16 cellular contexts compared by ENCODE assay signal in the genomic region with DNA sequence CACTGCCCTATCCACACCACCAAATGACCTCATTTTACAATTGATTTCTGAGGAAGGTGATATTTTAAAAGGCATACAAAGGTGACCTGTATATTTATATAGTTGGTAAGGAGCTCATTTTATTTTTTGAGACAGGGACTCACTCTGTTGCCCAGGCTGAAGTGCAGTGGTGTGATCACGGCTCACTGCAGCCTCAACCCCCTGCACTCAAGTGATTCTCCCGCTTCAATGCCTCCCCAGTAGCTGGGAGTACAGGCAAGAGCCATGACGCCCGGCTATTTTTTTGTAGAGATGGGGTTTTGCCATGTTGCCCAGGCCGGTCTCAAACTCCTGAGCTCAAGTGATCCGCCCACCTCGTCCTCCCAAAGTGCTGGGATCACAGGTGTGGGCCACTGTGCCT. TPM values are rescaled to one million over a fixed set of nuclear protein-coding genes. Genes with fewer than 3 reads are reported as not detected.
A peak's percentile ranks its signal among the peaks of the same experiment; 100 is the strongest.
DNase-seq lines count a peak whose midpoint lies in the region; ATAC-seq, FAIRE-seq and TF ChIP-seq lines count a peak whose summit lies in the region.
"Had no signal": no experiment of that assay in that cellular context is flagged by ENCODE, and none has a peak within 500 bp of the region (broad histone marks: within the 10 kb centered on the region; RNA-seq: fewer than 3 reads in every experiment).

No MANE protein-coding gene starts in this region.

- no peak overlapping the region for H3K4me3 Mint-ChIP-seq in endodermal cell
- H3K4me3 Mint-ChIP-seq in activated T-helper 17 cell treated with anti-CD3 and anti-CD28 coated beads, Interleukin-2, amount 50 U/mL, for 72 hours = no peak overlapping the region
- H3K4me3 Mint-ChIP-seq: CD14-positive monocyte; CD4-positive, alpha-beta memory T cell had no signal

- TF ChIP-seq POLR2A in HepG2 (IDR thresholded peaks at IDR 0.05; ENCODE audit: insufficient read depth in 1 of 2, low read depth in 2 of 2, low read length in 2 of 2) (no peak), right lobe of liver (IDR thresholded peaks at IDR 0.05) (no peak)

- H3K9me3 Mint-ChIP-seq in endodermal cell = no peaks in the 10 kb centered on the region
- no peaks in the 10 kb centered on the region for H3K9me3 Mint-ChIP-seq in activated T-helper 17 cell treated with anti-CD3 and anti-CD28 coated beads, Interleukin-2, amount 50 U/mL, for 72 hours
- H3K9me3 Mint-ChIP-seq: CD14-positive monocyte; CD4-positive, alpha-beta memory T cell had no signal

- no peak overlapping the region for H3K4me3 ChIP-seq in HepG2 (replicated peaks in 1 of 3; ENCODE audit: insufficient read depth in 1 of 3, low read depth in 2 of 3, low read length in 3 of 3)
- no peak overlapping the region for H3K4me3 ChIP-seq in right lobe of liver
- no peak overlapping the region for H3K4me3 ChIP-seq in endodermal cell (ENCODE audit: low read length)
- no peak overlapping the region for H3K4me3 ChIP-seq in osteoblast (ENCODE audit: insufficient read depth, low read length)
- H3K4me3 ChIP-seq: BLaER1, GM12878 had no signal

- BruUV-seq in HepG2 (replicated peaks; lab: Mats Ljungman, UMichigan) = no TSS peak

- H3K79me2 ChIP-seq in HepG2 (ENCODE audit: insufficient read depth, low read length) (peaks cover 42% of the 10 kb centered on the region), osteoblast (ENCODE audit: insufficient read depth, low read length) (peaks cover 78% of the 10 kb centered on the region)

- H3K9me3 ChIP-seq in HepG2 (ENCODE audit: low read length) (no peaks in the 10 kb centered on the region), right lobe of liver (no peaks in the 10 kb centered on the region), endodermal cell (ENCODE audit: control insufficient read depth, low read length) (no peaks in the 10 kb centered on the region), osteoblast (ENCODE audit: low read depth, low read length) (no peaks in the 10 kb centered on the region)
- H3K9me3 ChIP-seq: BLaER1 had no signal

- H3K4me1 ChIP-seq in HepG2 (ENCODE audit: insufficient read depth, low read length) = no peaks in the 10 kb centered on the region
- no peaks in the 10 kb centered on the region for H3K4me1 ChIP-seq in right lobe of liver
- H3K4me1 ChIP-seq in endodermal cell (ENCODE audit: control insufficient read depth, insufficient read depth, low read length) = peaks cover 3% of the 10 kb centered on the region
- peaks cover 3% of the 10 kb centered on the region for H3K4me1 ChIP-seq in osteoblast (ENCODE audit: insufficient read depth, low read length)
- H3K4me1 ChIP-seq: BLaER1 had no signal

- WGBS in HepG2 (ENCODE audit: low lambda C conversion rate) = 88% methylated on average over 7 of the region's 7 CpGs
- WGBS in right lobe of liver (ENCODE audit: insufficient coverage, low coverage, low lambda C conversion rate, missing lambda C conversion rate) = 63% methylated on average over 5 of the region's 7 CpGs
- WGBS in endodermal cell (ENCODE audit: insufficient coverage in 1 of 2, insufficient read length in 1 of 2), 2 experiments = 71 to 80% methylated on average over 4 to 7 of the region's 7 CpGs

- H3K27ac ChIP-seq in HepG2 (ENCODE audit: extremely low read length, insufficient read depth, low read length) (no peak overlapping the region), right lobe of liver (no peak overlapping the region), endodermal cell (ENCODE audit: low read depth, low read length) (no peak overlapping the region), osteoblast (ENCODE audit: low read depth, low read length) (no peak overlapping the region)
- H3K27ac ChIP-seq: 22Rv1, BLaER1 had no signal

- CTCF ChIA-PET in HepG2 (lab: Yijun Ruan, JAX; ENCODE audit: low intra/inter-chr PET ratio, low total read pairs) = no interaction called here

- in situ Hi-C loops in HepG2 (cut with HindIII; ENCODE audit: extremely low pct_ligation_motif_present, low pct_unique_long_range_greater_than_20kb) = no loop called here

- H4K20me1 ChIP-seq in HepG2 (ENCODE audit: insufficient read depth, low read length) (peaks cover 11% of the 10 kb centered on the region; the same call in 1 of the 2 replicates), osteoblast (ENCODE audit: insufficient read depth, low read length) (peaks cover 66% of the 10 kb centered on the region)

- H3K4me2 ChIP-seq in HepG2 (ENCODE audit: low read depth, low read length) (no peak overlapping the region), osteoblast (ENCODE audit: insufficient read depth, low read length) (no peak overlapping the region)
- H3K4me2 ChIP-seq: BLaER1 had no signal

- TF ChIP-seq CTCF in HepG2 (CRISPR knock-in tag; IDR thresholded peaks at IDR 0.05) = no peak
- TF ChIP-seq CTCF in right lobe of liver (IDR thresholded peaks at IDR 0.05) = no peak
- no peak for TF ChIP-seq CTCF in endodermal cell (conservative IDR thresholded peaks at IDR 0.05)
- TF ChIP-seq CTCF in osteoblast (IDR thresholded peaks at IDR 0.05; ENCODE audit: extremely low read depth, low read depth, low read length) = no peak

- no peaks in the 10 kb centered on the region for H3K27me3 Mint-ChIP-seq in endodermal cell (ENCODE audit: insufficient read depth)
- no peaks in the 10 kb centered on the region for H3K27me3 Mint-ChIP-seq in activated T-helper 17 cell treated with anti-CD3 and anti-CD28 coated beads, Interleukin-2, amount 50 U/mL, for 72 hours
- H3K27me3 Mint-ChIP-seq: CD4-positive, alpha-beta memory T cell had no signal

- ATAC-seq in HepG2 (no peak), right lobe of liver (no peak)
- no peak for ATAC-seq in activated T-helper 17 cell treated with anti-CD3 and anti-CD28 coated beads, Interleukin-2, amount 50 U/mL, for 72 hours (replicated peaks)
- ATAC-seq: GM12878 had no signal

- FAIRE-seq in HepG2 (lab: Jason Lieb, UNC) (no peak), islet of Langerhans (lab: Jason Lieb, UNC) (peak; percentile 79)
- FAIRE-seq: GM12878 had no signal

- intact Hi-C loops in HepG2 (cut with micrococcal nuclease; ENCODE audit: unreplicated experiment) = no loop called here
- intact Hi-C loops in right lobe of liver (cut with DNase I) = loop anchor here in 1 of 2 donors (10.0 kb wide), 1 partner anchor 52 kb away; a partner anchor contains a TSS

- peaks cover 23% of the 10 kb centered on the region for H3K36me3 Mint-ChIP-seq in endodermal cell (ENCODE audit: low read depth)
- H3K36me3 Mint-ChIP-seq in activated T-helper 17 cell treated with anti-CD3 and anti-CD28 coated beads, Interleukin-2, amount 50 U/mL, for 72 hours (ENCODE audit: low read depth) = peaks cover 70% of the 10 kb centered on the region

- DNase-seq in HepG2 (ENCODE audit: low spot score) (no peak), right lobe of liver (no peak), endodermal cell (peak; percentile 40), A172 (ENCODE audit: low spot score) (no peak), osteoblast (ENCODE audit: insufficient read length, low spot score, missing footprints) (no peak)
- DNase-seq: Calu3; CD4-positive, alpha-beta memory T cell; DMS79 treated with DMSO at 0.1 percent for 48 hours; GF-D8; HCEC 1CT had no signal

- no peak overlapping the region for H3K27ac Mint-ChIP-seq in endodermal cell
- H3K27ac Mint-ChIP-seq in activated T-helper 17 cell treated with anti-CD3 and anti-CD28 coated beads, Interleukin-2, amount 50 U/mL, for 72 hours = no peak overlapping the region

- no peak for TF ChIP-seq RAD21 in HepG2 (CRISPR knock-in tag; IDR thresholded peaks at IDR 0.05)

- POLR2A ChIA-PET in HepG2 (lab: Yijun Ruan, JAX) = interaction anchor here (1.1 kb wide), 1 partner anchor 12 kb away, joined by 4 read pairs; no protein-coding TSS in a partner anchor

- H3K9ac ChIP-seq in HepG2 (ENCODE audit: insufficient read depth, low read depth, low read length) = no peak overlapping the region
- H3K9ac ChIP-seq in endodermal cell (ENCODE audit: extremely low read depth, low read length, poor library complexity, severe bottlenecking) = no peak overlapping the region
- H3K9ac ChIP-seq: BLaER1 had no signal

- H3K4me1 Mint-ChIP-seq in endodermal cell = peaks cover 52% of the 10 kb centered on the region
- peaks cover 4% of the 10 kb centered on the region for H3K4me1 Mint-ChIP-seq in activated T-helper 17 cell treated with anti-CD3 and anti-CD28 coated beads, Interleukin-2, amount 50 U/mL, for 72 hours

- H2AFZ ChIP-seq in HepG2 (ENCODE audit: low read length) = no peak overlapping the region
- no peak overlapping the region for H2AFZ ChIP-seq in osteoblast (ENCODE audit: low read length)

- peaks cover 14 to 54% of the 10 kb centered on the region in 2 experiments for H3K36me3 ChIP-seq in HepG2 (replicated peaks in 1 of 2; ENCODE audit: control insufficient read depth in 1 of 2, insufficient read depth in 2 of 2, low read length in 2 of 2)
- peaks cover 0 to 19% (median 4%) of the 10 kb centered on the region in 4 donors for H3K36me3 ChIP-seq in right lobe of liver
- peaks cover 40% of the 10 kb centered on the region for H3K36me3 ChIP-seq in endodermal cell (ENCODE audit: control insufficient read depth, insufficient read depth, low read length)
- peaks cover 35% of the 10 kb centered on the region for H3K36me3 ChIP-seq in osteoblast (ENCODE audit: insufficient read depth, low read length)

- H3K27me3 ChIP-seq in HepG2 (ENCODE audit: control insufficient read depth in 1 of 2, insufficient read depth in 2 of 2, low read length in 2 of 2) (no peaks in the 10 kb centered on the region), right lobe of liver (no peaks in the 10 kb centered on the region), endodermal cell (ENCODE audit: control insufficient read depth, insufficient read depth, low read length, poor library complexity, severe bottlenecking) (no peaks in the 10 kb centered on the region), osteoblast (ENCODE audit: insufficient read depth, low read length) (no peaks in the 10 kb centered on the region)
- H3K27me3 ChIP-seq: BLaER1 had no signal

- TF ChIP-seq EP300 in HepG2 (IDR thresholded peaks at IDR 0.05; ENCODE audit: low read depth in 2 of 2, low read length in 2 of 2) (no peak), HepG2 (CRISPR knock-in tag; IDR thresholded peaks at IDR 0.05; ENCODE audit: borderline replicate concordance) (no peak)

RNA-seq across cellular contexts. Expression of a gene that starts 13.0 kb away (rescaled TPM):
- total RNA-seq in HepG2 (2016; rRNA removed; fragmentation: Illumina TruSeq; extraction: Trizol) (28.4 and 37.7 TPM in 2 replicates), right lobe of liver (10 to 100 TPM in 1 of 6 experiments, 1 to 10 TPM in 5; 5.1 to 10.4 (median 8.8) TPM), endodermal cell (10 to 100 TPM; 19.3 to 28.7 TPM), osteoblast (12.4 and 14.5 TPM in 2 replicates)
- total RNA-seq in HepG2 (2016; cell fraction: cytosol; rRNA removed; fragmentation: Illumina TruSeq; extraction: Trizol; ENCODE audit: low read depth) = 5.3 and 5.8 TPM in 2 replicates
- 27.1 and 29.5 TPM in 2 replicates for total RNA-seq in HepG2 (2016; cell fraction: insoluble cytoplasmic fraction; rRNA removed; fragmentation: Illumina TruSeq; extraction: Trizol)
- 12.8 and 13.5 TPM in 2 replicates for total RNA-seq in HepG2 (2016; cell fraction: membrane; rRNA removed; fragmentation: Illumina TruSeq; extraction: Trizol)
- total RNA-seq in HepG2 (2016; cell fraction: nucleus; rRNA removed; fragmentation: Illumina TruSeq; extraction: Trizol) = 18.5 and 23.8 TPM in 2 replicates
- polyA plus RNA-seq in HepG2 (2011; rRNA removed) = 16.5 and 17.5 TPM in 2 replicates
- 11.8 and 14.3 TPM in 2 replicates for polyA plus RNA-seq in HepG2 (2011; cell fraction: cytosol; rRNA removed)
- 22.9 and 23.8 TPM in 2 replicates for polyA plus RNA-seq in HepG2 (2011; cell fraction: nucleus; rRNA removed)
- 17.3 and 18.5 TPM in 2 replicates for polyA plus RNA-seq in HepG2 (2012)
- polyA plus RNA-seq in HepG2 (2016; cell fraction: cytosol; fragmentation: Illumina TruSeq; extraction: Trizol; ENCODE audit: low read depth) = 3.4 and 3.9 TPM in 2 replicates
- polyA plus RNA-seq in HepG2 (2016; cell fraction: insoluble cytoplasmic fraction; fragmentation: Illumina TruSeq; extraction: Trizol; ENCODE audit: low read depth) = 39.8 and 50.1 TPM in 2 replicates
- 9.4 and 9.8 TPM in 2 replicates for polyA plus RNA-seq in HepG2 (2016; cell fraction: membrane; fragmentation: Illumina TruSeq; extraction: Trizol; ENCODE audit: low read depth)
- 57.0 and 60.2 TPM in 2 replicates for polyA plus RNA-seq in HepG2 (2016; cell fraction: nucleus; fragmentation: Illumina TruSeq; extraction: Trizol; ENCODE audit: insufficient read depth, low read depth)
- polyA minus RNA-seq in HepG2 (2011; rRNA and poly(A)+ RNA removed; ENCODE audit: low replicate concordance) = 16.8 and 41.9 TPM in 2 replicates
- polyA minus RNA-seq in HepG2 (2011; cell fraction: cytosol; rRNA and poly(A)+ RNA removed) = 10.9 and 12.0 TPM in 2 replicates
- polyA minus RNA-seq in HepG2 (2011; cell fraction: nucleus; rRNA and poly(A)+ RNA removed) = 17.4 TPM in 2 replicates
- polyA plus RNA-seq in endodermal cell (2013, experiment 1 of 2) = 26.8 TPM
- 25.4 TPM for polyA plus RNA-seq in endodermal cell (2013, experiment 2 of 2)
- 31.2 and 40.3 TPM in 2 replicates for total RNA-seq in A172 (2014; rRNA removed; shearing (Covaris generic))
- total RNA-seq in activated T-helper 17 cell treated with anti-CD3 and anti-CD28 coated beads, Interleukin-2, amount 50 U/mL, for 72 hours = 10 to 100 TPM; 16.4 to 31.6 TPM

RNA-seq across cellular contexts. Expression of a gene that starts 41.3 kb away (rescaled TPM):
- 2.2 and 4.6 TPM in 2 replicates for total RNA-seq in HepG2 (2016; rRNA removed; fragmentation: Illumina TruSeq; extraction: Trizol)
- total RNA-seq in HepG2 (2016; cell fraction: cytosol; rRNA removed; fragmentation: Illumina TruSeq; extraction: Trizol; ENCODE audit: low read depth) = 1.6 and 2.0 TPM in 2 replicates
- 2.5 and 4.5 TPM in 2 replicates for total RNA-seq in HepG2 (2016; cell fraction: insoluble cytoplasmic fraction; rRNA removed; fragmentation: Illumina TruSeq; extraction: Trizol)
- total RNA-seq in HepG2 (2016; cell fraction: membrane; rRNA removed; fragmentation: Illumina TruSeq; extraction: Trizol) = 2.7 and 3.4 TPM in 2 replicates
- 4.5 and 5.3 TPM in 2 replicates for total RNA-seq in HepG2 (2016; cell fraction: nucleus; rRNA removed; fragmentation: Illumina TruSeq; extraction: Trizol)
- 13.4 TPM in 2 replicates for polyA plus RNA-seq in HepG2 (2011; rRNA removed)
- polyA plus RNA-seq in HepG2 (2011; cell fraction: cytosol; rRNA removed) = 10.3 and 14.5 TPM in 2 replicates
- polyA plus RNA-seq in HepG2 (2011; cell fraction: nucleus; rRNA removed) = 11.5 and 13.3 TPM in 2 replicates
- 5.5 and 6.2 TPM in 2 replicates for polyA plus RNA-seq in HepG2 (2012)
- 1.8 and 2.2 TPM in 2 replicates for polyA plus RNA-seq in HepG2 (2016; cell fraction: cytosol; fragmentation: Illumina TruSeq; extraction: Trizol; ENCODE audit: low read depth)
- 2.2 and 2.6 TPM in 2 replicates for polyA plus RNA-seq in HepG2 (2016; cell fraction: insoluble cytoplasmic fraction; fragmentation: Illumina TruSeq; extraction: Trizol; ENCODE audit: low read depth)
- polyA plus RNA-seq in HepG2 (2016; cell fraction: membrane; fragmentation: Illumina TruSeq; extraction: Trizol; ENCODE audit: low read depth) = 1.6 and 2.6 TPM in 2 replicates
- polyA plus RNA-seq in HepG2 (2016; cell fraction: nucleus; fragmentation: Illumina TruSeq; extraction: Trizol; ENCODE audit: insufficient read depth, low read depth) = 7.9 and 9.2 TPM in 2 replicates
- 0.70 and 6.5 TPM in 2 replicates for polyA minus RNA-seq in HepG2 (2011; rRNA and poly(A)+ RNA removed; ENCODE audit: low replicate concordance)
- 3.3 and 4.0 TPM in 2 replicates for polyA minus RNA-seq in HepG2 (2011; cell fraction: cytosol; rRNA and poly(A)+ RNA removed)
- polyA minus RNA-seq in HepG2 (2011; cell fraction: nucleus; rRNA and poly(A)+ RNA removed) = 4.8 and 5.8 TPM in 2 replicates
- 10 to 100 TPM in 2 of 6 experiments, 1 to 10 TPM in 4; 8.8 to 11.7 (median 9.4) TPM for total RNA-seq in right lobe of liver
- 10 to 100 TPM in 1 of 2 donors, 1 to 10 TPM in 1; 9.0 to 16.4 TPM for total RNA-seq in endodermal cell
- polyA plus RNA-seq in endodermal cell (2013, experiment 1 of 2) = 5.4 TPM
- 5.1 TPM for polyA plus RNA-seq in endodermal cell (2013, experiment 2 of 2)
- total RNA-seq in A172 (2014; rRNA removed; shearing (Covaris generic)) = not detected in 2 replicates
- total RNA-seq in osteoblast = 2.5 and 3.5 TPM in 2 replicates
- total RNA-seq in activated T-helper 17 cell treated with anti-CD3 and anti-CD28 coated beads, Interleukin-2, amount 50 U/mL, for 72 hours = 1 to 10 TPM; 1.5 to 7.8 TPM

RNA-seq across cellular contexts. Expression of a gene that starts 47.8 kb away (rescaled TPM):
- 5.3 and 5.4 TPM in 2 replicates for total RNA-seq in HepG2 (2016; rRNA removed; fragmentation: Illumina TruSeq; extraction: Trizol)
- total RNA-seq in HepG2 (2016; cell fraction: cytosol; rRNA removed; fragmentation: Illumina TruSeq; extraction: Trizol; ENCODE audit: low read depth) = 2.8 and 4.0 TPM in 2 replicates
- 4.2 and 4.4 TPM in 2 replicates for total RNA-seq in HepG2 (2016; cell fraction: insoluble cytoplasmic fraction; rRNA removed; fragmentation: Illumina TruSeq; extraction: Trizol)
- total RNA-seq in HepG2 (2016; cell fraction: membrane; rRNA removed; fragmentation: Illumina TruSeq; extraction: Trizol) = 3.5 and 4.1 TPM in 2 replicates
- 3.0 and 3.9 TPM in 2 replicates for total RNA-seq in HepG2 (2016; cell fraction: nucleus; rRNA removed; fragmentation: Illumina TruSeq; extraction: Trizol)
- 4.3 and 5.6 TPM in 2 replicates for polyA plus RNA-seq in HepG2 (2011; rRNA removed)
- 4.5 and 6.3 TPM in 2 replicates for polyA plus RNA-seq in HepG2 (2011; cell fraction: cytosol; rRNA removed)
- 6.0 and 6.2 TPM in 2 replicates for polyA plus RNA-seq in HepG2 (2011; cell fraction: nucleus; rRNA removed)
- 12.9 and 15.9 TPM in 2 replicates for polyA plus RNA-seq in HepG2 (2012)
- 27.8 and 30.6 TPM in 2 replicates for polyA plus RNA-seq in HepG2 (2016; cell fraction: cytosol; fragmentation: Illumina TruSeq; extraction: Trizol; ENCODE audit: low read depth)
- 18.0 and 19.7 TPM in 2 replicates for polyA plus RNA-seq in HepG2 (2016; cell fraction: insoluble cytoplasmic fraction; fragmentation: Illumina TruSeq; extraction: Trizol; ENCODE audit: low read depth)
- 33.5 and 42.8 TPM in 2 replicates for polyA plus RNA-seq in HepG2 (2016; cell fraction: membrane; fragmentation: Illumina TruSeq; extraction: Trizol; ENCODE audit: low read depth)
- 14.1 and 18.5 TPM in 2 replicates for polyA plus RNA-seq in HepG2 (2016; cell fraction: nucleus; fragmentation: Illumina TruSeq; extraction: Trizol; ENCODE audit: insufficient read depth, low read depth)
- polyA minus RNA-seq in HepG2 (2011; rRNA and poly(A)+ RNA removed; ENCODE audit: low replicate concordance) = 2.3 and 2.5 TPM in 2 replicates
- 1.7 and 1.8 TPM in 2 replicates for polyA minus RNA-seq in HepG2 (2011; cell fraction: cytosol; rRNA and poly(A)+ RNA removed)
- polyA minus RNA-seq in HepG2 (2011; cell fraction: nucleus; rRNA and poly(A)+ RNA removed) = 3.5 and 3.7 TPM in 2 replicates
- total RNA-seq in right lobe of liver = under 1 TPM in 3 of 6 experiments, not detected in 3; 0.32 to 0.91 (median 0.64) TPM
- 10 to 100 TPM in 1 of 2 donors, 1 to 10 TPM in 1; 5.7 to 10.2 TPM for total RNA-seq in endodermal cell
- polyA plus RNA-seq in endodermal cell (2013, experiment 1 of 2) = 7.2 TPM
- 7.4 TPM for polyA plus RNA-seq in endodermal cell (2013, experiment 2 of 2)
- total RNA-seq in A172 (2014; rRNA removed; shearing (Covaris generic)) = 0.90 and 3.4 TPM in 2 replicates
- under 0.01 TPM in 2 replicates for total RNA-seq in osteoblast
- under 1 TPM in 1 of 2 donors, not detected in 1; 0.61 TPM for total RNA-seq in activated T-helper 17 cell treated with anti-CD3 and anti-CD28 coated beads, Interleukin-2, amount 50 U/mL, for 72 hours
- total RNA-seq: CD4-positive, alpha-beta memory T cell had no signal
- polyA plus RNA-seq: CD14-positive monocyte; CD4-positive, alpha-beta memory T cell had no signal
